1 cellular context compared by ENCODE assay signal in the genomic region with DNA sequence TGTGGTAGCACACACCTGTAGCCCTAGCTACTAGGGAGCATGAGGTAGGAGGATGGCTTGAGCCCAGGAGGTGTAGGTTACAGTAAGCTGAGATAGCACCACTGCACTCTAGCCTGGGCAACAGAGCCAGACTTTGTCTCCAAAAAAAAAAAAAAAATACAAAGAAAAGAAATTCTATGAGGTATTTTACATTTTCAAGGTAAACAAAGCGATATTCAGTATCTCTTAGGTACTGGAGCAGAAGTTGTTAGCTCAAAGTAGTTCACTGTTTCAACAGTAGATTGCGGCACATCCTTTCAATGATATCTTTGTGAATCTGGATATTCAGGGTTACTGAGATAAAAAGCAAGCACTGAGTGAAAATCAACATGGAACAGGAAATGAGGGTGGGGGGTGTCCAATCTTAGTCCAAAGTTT.
TF ChIP-seq lines count a peak whose summit lies in the region.

No MANE protein-coding gene starts in this region.

TF ChIP-seq in HepG2, 621 proteins besides CTCF, POLR2A, EP300 and RAD21 (continues in another document):
- TF ChIP-seq KMT2B (CRISPR knock-in tag; IDR thresholded peaks at IDR 0.05) (peak; percentile 35; the same call in 1 of the 2 replicates), POLR2AphosphoS5 (IDR thresholded peaks at IDR 0.05; ENCODE audit: low read depth, low read length) (no peak), CENPX (CRISPR knock-in tag; IDR thresholded peaks at IDR 0.05) (no peak), ZMYM3 (CRISPR knock-in tag; IDR thresholded peaks at IDR 0.05) (peak; percentile 67; the same call in 1 of the 2 replicates), ZNF558 (CRISPR knock-in tag; IDR thresholded peaks at IDR 0.05; ENCODE audit: borderline replicate concordance) (no peak), SP4 (CRISPR knock-in tag; IDR thresholded peaks at IDR 0.05) (no peak), NFRKB (IDR thresholded peaks at IDR 0.05) (no peak), ZNF446 (CRISPR knock-in tag; IDR thresholded peaks at IDR 0.05) (no peak), TOE1 (CRISPR knock-in tag; IDR thresholded peaks at IDR 0.05) (no peak), MAZ (IDR thresholded peaks at IDR 0.05; ENCODE audit: borderline replicate concordance, low read depth, low read length) (no peak), MAZ (CRISPR knock-in tag; IDR thresholded peaks at IDR 0.05; ENCODE audit: low read depth) (no peak), PRPF4 (IDR thresholded peaks at IDR 0.05; ENCODE audit: low read depth, low read length, poor library complexity, severe bottlenecking) (no peak), ZNF749 (CRISPR knock-in tag; IDR thresholded peaks at IDR 0.05; ENCODE audit: borderline replicate concordance) (no peak), PHF5A (CRISPR knock-in tag; IDR thresholded peaks at IDR 0.05; ENCODE audit: low read depth, unreplicated experiment) (peak; percentile 27), RBFOX2 (IDR thresholded peaks at IDR 0.05; ENCODE audit: low read depth, low read length) (no peak), ZNF792 (CRISPR knock-in tag; IDR thresholded peaks at IDR 0.05) (peak; percentile 65; the same call in 1 of the 2 replicates), KLF9 (CRISPR knock-in tag; IDR thresholded peaks at IDR 0.05; ENCODE audit: low read depth) (no peak), FOXA1 (IDR thresholded peaks at IDR 0.05) (peak; percentile 74), FOXA1 (CRISPR knock-in tag; IDR thresholded peaks at IDR 0.05) (peak; percentile 91), PPARG (CRISPR knock-in tag; conservative IDR thresholded peaks at IDR 0.05) (peak; percentile 81), ZNF577 (CRISPR knock-in tag; IDR thresholded peaks at IDR 0.05; ENCODE audit: borderline replicate concordance, low read depth) (no peak), CBX1 (IDR thresholded peaks at IDR 0.05; ENCODE audit: low read depth) (peak; percentile 19), FOXM1 (CRISPR knock-in tag; IDR thresholded peaks at IDR 0.05) (no peak), ZFP37 (CRISPR knock-in tag; IDR thresholded peaks at IDR 0.05; ENCODE audit: borderline replicate concordance) (no peak), KAT8 (CRISPR knock-in tag; IDR thresholded peaks at IDR 0.05) (peak; percentile 39; the same call in 1 of the 2 replicates), RBM22 (optimal IDR thresholded peaks at IDR 0.05; ENCODE audit: low read length) (no peak), HOXA5 (CRISPR knock-in tag; IDR thresholded peaks at IDR 0.05) (no peak; the same call in 1 of the 2 replicates), NBN (conservative IDR thresholded peaks at IDR 0.05) (no peak), ZNF264 (CRISPR knock-in tag; IDR thresholded peaks at IDR 0.05) (no peak), JARID2 (CRISPR knock-in tag; IDR thresholded peaks at IDR 0.05; ENCODE audit: insufficient replicate concordance) (no peak), SMYD3 (CRISPR knock-in tag; IDR thresholded peaks at IDR 0.05) (peak; percentile 73; the same call in 1 of the 2 replicates), FOXO1 (CRISPR knock-in tag; IDR thresholded peaks at IDR 0.05) (peak; percentile 86)
- TF ChIP-seq, protein P1, sequence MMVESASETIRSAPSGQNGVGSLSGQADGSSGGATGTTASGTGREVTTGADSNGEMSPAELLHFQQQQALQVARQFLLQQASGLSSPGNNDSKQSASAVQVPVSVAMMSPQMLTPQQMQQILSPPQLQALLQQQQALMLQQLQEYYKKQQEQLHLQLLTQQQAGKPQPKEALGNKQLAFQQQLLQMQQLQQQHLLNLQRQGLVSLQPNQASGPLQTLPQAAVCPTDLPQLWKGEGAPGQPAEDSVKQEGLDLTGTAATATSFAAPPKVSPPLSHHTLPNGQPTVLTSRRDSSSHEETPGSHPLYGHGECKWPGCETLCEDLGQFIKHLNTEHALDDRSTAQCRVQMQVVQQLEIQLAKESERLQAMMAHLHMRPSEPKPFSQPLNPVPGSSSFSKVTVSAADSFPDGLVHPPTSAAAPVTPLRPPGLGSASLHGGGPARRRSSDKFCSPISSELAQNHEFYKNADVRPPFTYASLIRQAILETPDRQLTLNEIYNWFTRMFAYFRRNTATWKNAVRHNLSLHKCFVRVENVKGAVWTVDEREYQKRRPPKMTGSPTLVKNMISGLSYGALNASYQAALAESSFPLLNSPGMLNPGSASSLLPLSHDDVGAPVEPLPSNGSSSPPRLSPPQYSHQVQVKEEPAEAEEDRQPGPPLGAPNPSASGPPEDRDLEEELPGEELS (CRISPR knock-in tag; IDR thresholded peaks at IDR 0.05) = peak; percentile 90
- TF ChIP-seq, protein P2, sequence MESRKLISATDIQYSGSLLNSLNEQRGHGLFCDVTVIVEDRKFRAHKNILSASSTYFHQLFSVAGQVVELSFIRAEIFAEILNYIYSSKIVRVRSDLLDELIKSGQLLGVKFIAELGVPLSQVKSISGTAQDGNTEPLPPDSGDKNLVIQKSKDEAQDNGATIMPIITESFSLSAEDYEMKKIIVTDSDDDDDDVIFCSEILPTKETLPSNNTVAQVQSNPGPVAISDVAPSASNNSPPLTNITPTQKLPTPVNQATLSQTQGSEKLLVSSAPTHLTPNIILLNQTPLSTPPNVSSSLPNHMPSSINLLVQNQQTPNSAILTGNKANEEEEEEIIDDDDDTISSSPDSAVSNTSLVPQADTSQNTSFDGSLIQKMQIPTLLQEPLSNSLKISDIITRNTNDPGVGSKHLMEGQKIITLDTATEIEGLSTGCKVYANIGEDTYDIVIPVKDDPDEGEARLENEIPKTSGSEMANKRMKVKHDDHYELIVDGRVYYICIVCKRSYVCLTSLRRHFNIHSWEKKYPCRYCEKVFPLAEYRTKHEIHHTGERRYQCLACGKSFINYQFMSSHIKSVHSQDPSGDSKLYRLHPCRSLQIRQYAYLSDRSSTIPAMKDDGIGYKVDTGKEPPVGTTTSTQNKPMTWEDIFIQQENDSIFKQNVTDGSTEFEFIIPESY (CRISPR knock-in tag; IDR thresholded peaks at IDR 0.05) = no peak
- TF ChIP-seq, protein P3, sequence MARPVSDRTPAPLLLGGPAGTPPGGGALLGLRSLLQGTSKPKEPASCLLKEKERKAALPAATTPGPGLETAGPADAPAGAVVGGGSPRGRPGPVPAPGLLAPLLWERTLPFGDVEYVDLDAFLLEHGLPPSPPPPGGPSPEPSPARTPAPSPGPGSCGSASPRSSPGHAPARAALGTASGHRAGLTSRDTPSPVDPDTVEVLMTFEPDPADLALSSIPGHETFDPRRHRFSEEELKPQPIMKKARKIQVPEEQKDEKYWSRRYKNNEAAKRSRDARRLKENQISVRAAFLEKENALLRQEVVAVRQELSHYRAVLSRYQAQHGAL (CRISPR knock-in tag; IDR thresholded peaks at IDR 0.05; ENCODE audit: not compliant biosample characterization) = no peak
- TF ChIP-seq, protein P4, sequence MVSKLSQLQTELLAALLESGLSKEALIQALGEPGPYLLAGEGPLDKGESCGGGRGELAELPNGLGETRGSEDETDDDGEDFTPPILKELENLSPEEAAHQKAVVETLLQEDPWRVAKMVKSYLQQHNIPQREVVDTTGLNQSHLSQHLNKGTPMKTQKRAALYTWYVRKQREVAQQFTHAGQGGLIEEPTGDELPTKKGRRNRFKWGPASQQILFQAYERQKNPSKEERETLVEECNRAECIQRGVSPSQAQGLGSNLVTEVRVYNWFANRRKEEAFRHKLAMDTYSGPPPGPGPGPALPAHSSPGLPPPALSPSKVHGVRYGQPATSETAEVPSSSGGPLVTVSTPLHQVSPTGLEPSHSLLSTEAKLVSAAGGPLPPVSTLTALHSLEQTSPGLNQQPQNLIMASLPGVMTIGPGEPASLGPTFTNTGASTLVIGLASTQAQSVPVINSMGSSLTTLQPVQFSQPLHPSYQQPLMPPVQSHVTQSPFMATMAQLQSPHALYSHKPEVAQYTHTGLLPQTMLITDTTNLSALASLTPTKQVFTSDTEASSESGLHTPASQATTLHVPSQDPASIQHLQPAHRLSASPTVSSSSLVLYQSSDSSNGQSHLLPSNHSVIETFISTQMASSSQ (IDR thresholded peaks at IDR 0.05; ENCODE audit: low read depth) = peak; percentile 84
- TF ChIP-seq, protein P4 (CRISPR knock-in tag; IDR thresholded peaks at IDR 0.05; ENCODE audit: borderline replicate concordance) = peak; percentile 78; the same call in 1 of the 2 replicates
- TF ChIP-seq, protein P5, sequence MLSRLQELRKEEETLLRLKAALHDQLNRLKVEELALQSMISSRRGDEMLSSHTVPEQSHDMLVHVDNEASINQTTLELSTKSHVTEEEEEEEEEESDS (CRISPR knock-in tag; IDR thresholded peaks at IDR 0.05; ENCODE audit: borderline replicate concordance) = 0 out of 2 replicates have a peak, but pooled peaks have one; percentile 55
- TF ChIP-seq, protein P6, sequence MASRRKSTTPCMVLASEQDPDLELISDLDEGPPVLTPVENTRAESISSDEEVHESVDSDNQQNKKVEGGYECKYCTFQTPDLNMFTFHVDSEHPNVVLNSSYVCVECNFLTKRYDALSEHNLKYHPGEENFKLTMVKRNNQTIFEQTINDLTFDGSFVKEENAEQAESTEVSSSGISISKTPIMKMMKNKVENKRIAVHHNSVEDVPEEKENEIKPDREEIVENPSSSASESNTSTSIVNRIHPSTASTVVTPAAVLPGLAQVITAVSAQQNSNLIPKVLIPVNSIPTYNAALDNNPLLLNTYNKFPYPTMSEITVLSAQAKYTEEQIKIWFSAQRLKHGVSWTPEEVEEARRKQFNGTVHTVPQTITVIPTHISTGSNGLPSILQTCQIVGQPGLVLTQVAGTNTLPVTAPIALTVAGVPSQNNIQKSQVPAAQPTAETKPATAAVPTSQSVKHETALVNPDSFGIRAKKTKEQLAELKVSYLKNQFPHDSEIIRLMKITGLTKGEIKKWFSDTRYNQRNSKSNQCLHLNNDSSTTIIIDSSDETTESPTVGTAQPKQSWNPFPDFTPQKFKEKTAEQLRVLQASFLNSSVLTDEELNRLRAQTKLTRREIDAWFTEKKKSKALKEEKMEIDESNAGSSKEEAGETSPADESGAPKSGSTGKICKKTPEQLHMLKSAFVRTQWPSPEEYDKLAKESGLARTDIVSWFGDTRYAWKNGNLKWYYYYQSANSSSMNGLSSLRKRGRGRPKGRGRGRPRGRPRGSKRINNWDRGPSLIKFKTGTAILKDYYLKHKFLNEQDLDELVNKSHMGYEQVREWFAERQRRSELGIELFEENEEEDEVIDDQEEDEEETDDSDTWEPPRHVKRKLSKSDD (CRISPR knock-in tag; IDR thresholded peaks at IDR 0.05; ENCODE audit: low read depth) = no peak
- TF ChIP-seq, protein P7, sequence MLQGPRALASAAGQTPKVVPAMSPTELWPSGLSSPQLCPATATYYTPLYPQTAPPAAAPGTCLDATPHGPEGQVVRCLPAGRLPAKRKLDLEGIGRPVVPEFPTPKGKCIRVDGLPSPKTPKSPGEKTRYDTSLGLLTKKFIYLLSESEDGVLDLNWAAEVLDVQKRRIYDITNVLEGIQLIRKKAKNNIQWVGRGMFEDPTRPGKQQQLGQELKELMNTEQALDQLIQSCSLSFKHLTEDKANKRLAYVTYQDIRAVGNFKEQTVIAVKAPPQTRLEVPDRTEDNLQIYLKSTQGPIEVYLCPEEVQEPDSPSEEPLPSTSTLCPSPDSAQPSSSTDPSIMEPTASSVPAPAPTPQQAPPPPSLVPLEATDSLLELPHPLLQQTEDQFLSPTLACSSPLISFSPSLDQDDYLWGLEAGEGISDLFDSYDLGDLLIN (CRISPR knock-in tag; IDR thresholded peaks at IDR 0.05; ENCODE audit: borderline replicate concordance) = no peak
- TF ChIP-seq, protein P8, sequence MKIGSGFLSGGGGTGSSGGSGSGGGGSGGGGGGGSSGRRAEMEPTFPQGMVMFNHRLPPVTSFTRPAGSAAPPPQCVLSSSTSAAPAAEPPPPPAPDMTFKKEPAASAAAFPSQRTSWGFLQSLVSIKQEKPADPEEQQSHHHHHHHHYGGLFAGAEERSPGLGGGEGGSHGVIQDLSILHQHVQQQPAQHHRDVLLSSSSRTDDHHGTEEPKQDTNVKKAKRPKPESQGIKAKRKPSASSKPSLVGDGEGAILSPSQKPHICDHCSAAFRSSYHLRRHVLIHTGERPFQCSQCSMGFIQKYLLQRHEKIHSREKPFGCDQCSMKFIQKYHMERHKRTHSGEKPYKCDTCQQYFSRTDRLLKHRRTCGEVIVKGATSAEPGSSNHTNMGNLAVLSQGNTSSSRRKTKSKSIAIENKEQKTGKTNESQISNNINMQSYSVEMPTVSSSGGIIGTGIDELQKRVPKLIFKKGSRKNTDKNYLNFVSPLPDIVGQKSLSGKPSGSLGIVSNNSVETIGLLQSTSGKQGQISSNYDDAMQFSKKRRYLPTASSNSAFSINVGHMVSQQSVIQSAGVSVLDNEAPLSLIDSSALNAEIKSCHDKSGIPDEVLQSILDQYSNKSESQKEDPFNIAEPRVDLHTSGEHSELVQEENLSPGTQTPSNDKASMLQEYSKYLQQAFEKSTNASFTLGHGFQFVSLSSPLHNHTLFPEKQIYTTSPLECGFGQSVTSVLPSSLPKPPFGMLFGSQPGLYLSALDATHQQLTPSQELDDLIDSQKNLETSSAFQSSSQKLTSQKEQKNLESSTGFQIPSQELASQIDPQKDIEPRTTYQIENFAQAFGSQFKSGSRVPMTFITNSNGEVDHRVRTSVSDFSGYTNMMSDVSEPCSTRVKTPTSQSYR (CRISPR knock-in tag; IDR thresholded peaks at IDR 0.05; ENCODE audit: borderline replicate concordance) = peak; percentile 81; the same call in 1 of the 2 replicates
